ENCODE assay signal across 9 cellular contexts in the genomic region with DNA sequence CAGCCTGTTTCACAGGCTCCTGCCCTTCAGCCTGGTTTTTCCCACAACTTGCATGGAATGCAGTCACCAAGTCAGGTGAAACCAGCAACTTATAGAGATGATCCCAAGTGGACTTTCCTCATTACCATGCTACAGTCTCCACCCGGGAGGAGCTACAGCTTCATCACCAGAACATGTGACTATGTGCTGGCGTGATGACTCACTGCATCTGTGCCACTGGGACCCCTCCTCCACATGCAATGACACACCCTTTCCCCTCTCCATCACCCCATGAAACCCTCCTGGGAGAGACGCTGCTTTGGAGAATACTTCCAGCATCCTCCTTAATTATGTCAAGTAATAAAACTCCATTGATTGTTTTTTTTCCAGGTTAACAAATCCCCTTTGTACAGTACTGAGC. TPM values are rescaled to one million over a fixed set of nuclear protein-coding genes. Genes with fewer than 3 reads are reported as not detected.
DNase-seq lines count a peak whose midpoint lies in the region; ATAC-seq and TF ChIP-seq lines count a peak whose summit lies in the region.
"Had no signal": no experiment of that assay in that cellular context is flagged by ENCODE, and none has a peak within 500 bp of the region (broad histone marks: within the 10 kb centered on the region; RNA-seq: fewer than 3 reads in every experiment).

No MANE protein-coding gene starts in this region.

- H3K4me3 ChIP-seq in retinal pigment epithelial cell (ENCODE audit: low read length), result no peak overlapping the region

- DNase-seq in GOT3 (lab: John Stamatoyannopoulos, UW), result peak; percentile 42
- peak; percentile 72 for DNase-seq in RPMI7951 (ENCODE audit: low read depth)
- DNase-seq in epithelial cell of prostate (ENCODE audit: low read depth, low spot score), result peak; percentile 29
- DNase-seq in retinal pigment epithelial cell (ENCODE audit: low read depth), result peak; percentile 88

- TF ChIP-seq CTCF in retinal pigment epithelial cell (conservative IDR thresholded peaks at IDR 0.05; ENCODE audit: low read depth, low read length), result no peak

- ATAC-seq in HG02981 (IDR thresholded peaks at IDR 0.05; ENCODE audit: unreplicated experiment), result no peak
- ATAC-seq in HG03469 (IDR thresholded peaks at IDR 0.05; ENCODE audit: unreplicated experiment), result no peak
- no peak for ATAC-seq in HG03460 (IDR thresholded peaks at IDR 0.05; ENCODE audit: unreplicated experiment)

- peak overlapping the region; percentile 43 for H3K27ac ChIP-seq in epithelial cell of prostate
- H3K27ac ChIP-seq: HL-60 had no signal

RNA-seq across cellular contexts. Expression of a gene that starts 17.6 kb away (rescaled TPM):
- 4.9 and 6.1 TPM in 2 replicates for total RNA-seq in RPMI7951 (2014; rRNA removed; shearing (Covaris generic))

RNA-seq across cellular contexts. Expression of a gene that starts 20.7 kb away (rescaled TPM):
- total RNA-seq in RPMI7951 (2014; rRNA removed; shearing (Covaris generic)), result not detected in 2 replicates
- total RNA-seq: dermis microvascular lymphatic vessel endothelial cell had no signal

Comparison
In these comparisons a context has a peak if more than half of its experiments do, and no peak if none do; other contexts are left out.
1. DNase-seq: peak in every context shown above with its lines; median percentile 88 in retinal pigment epithelial cell; 72 in RPMI7951; 42 in GOT3; 29 in epithelial cell of prostate.